ENCODE assay signal across 24 cellular contexts in the genomic region with DNA sequence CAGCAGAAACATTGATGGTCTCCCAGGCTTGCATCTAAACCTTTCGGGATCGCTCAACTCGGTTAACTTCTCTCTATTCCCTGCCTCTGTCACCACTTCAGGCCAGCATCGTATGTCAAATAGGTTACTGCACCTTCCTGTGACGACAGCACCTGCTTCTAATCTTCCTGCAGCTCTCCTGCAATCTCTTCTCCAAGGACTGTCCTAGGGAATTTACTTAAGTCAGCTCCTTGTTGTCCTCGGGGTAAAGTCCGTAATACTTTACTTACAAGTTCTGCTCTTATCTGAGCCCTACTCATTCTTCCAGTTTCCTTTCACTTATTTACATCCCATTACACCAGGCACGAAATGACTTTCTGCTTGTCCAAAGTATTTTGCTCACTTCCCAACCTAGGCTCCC.
DNase-seq lines count a peak whose midpoint lies in the region; ATAC-seq and TF ChIP-seq lines count a peak whose summit lies in the region.
"Had no signal": no experiment of that assay in that cellular context is flagged by ENCODE, and none has a peak within 500 bp of the region (broad histone marks: within the 10 kb centered on the region; RNA-seq: fewer than 3 reads in every experiment).

No MANE protein-coding gene starts in this region.

- POLR2A ChIA-PET in Caco-2 (lab: Charles Lee), result no interaction called here

- H3K4me3 ChIP-seq in Caco-2 (ENCODE audit: low read depth, low read length), result no peak overlapping the region
- no peak overlapping the region for H3K4me3 ChIP-seq in hepatocyte
- no peak overlapping the region for H3K4me3 ChIP-seq in trophoblast cell (ENCODE audit: low read depth, low read length)
- H3K4me3 ChIP-seq in smooth muscle cell, result no peak overlapping the region
- H3K4me3 ChIP-seq: A549; BLaER1 treated with 17β-estradiol and CSF1 and Interleukin-3, amounts not matched to agents 10 nM and 100 nM; GM12878 had no signal

- no peaks in the 10 kb centered on the region for H3K27me3 Mint-ChIP-seq in Caco-2 (ENCODE audit: insufficient read depth, unreplicated experiment)
- H3K27me3 Mint-ChIP-seq: CD4-positive, alpha-beta T cell had no signal

- H3K9me2 ChIP-seq in hepatocyte (replicated peaks; ENCODE audit: insufficient read depth), result no peaks in the 10 kb centered on the region

- H3K18ac ChIP-seq in trophoblast cell (ENCODE audit: low read length), result no peak overlapping the region

- no peak overlapping the region for H2BK120ac ChIP-seq in trophoblast cell (ENCODE audit: insufficient read depth, low read length, poor library complexity)

- no peaks in the 10 kb centered on the region for H4K20me1 ChIP-seq in hepatocyte (ENCODE audit: insufficient read depth, poor library complexity, severe bottlenecking)
- no peaks in the 10 kb centered on the region for H4K20me1 ChIP-seq in smooth muscle cell (ENCODE audit: low read depth)
- H4K20me1 ChIP-seq: BLaER1 treated with 17β-estradiol and CSF1 and Interleukin-3, amounts not matched to agents 10 nM and 100 nM had no signal

- WGBS in hepatocyte (ENCODE audit: low lambda C conversion rate, missing lambda C conversion rate), result 39% methylated on average over 8 of the region's 8 CpGs
- WGBS in trophoblast cell (ENCODE audit: extremely low coverage, insufficient coverage, insufficient read length), result no CpG with 5 or more reads among the region's 8 CpGs
- WGBS in smooth muscle cell (ENCODE audit: low lambda C conversion rate), result 55% methylated on average over 8 of the region's 8 CpGs

- H3K27ac Mint-ChIP-seq in Caco-2 (ENCODE audit: unreplicated experiment), result no peak overlapping the region
- H3K27ac Mint-ChIP-seq: B cell; CD4-positive, alpha-beta T cell; CD8-positive, alpha-beta T cell had no signal

- H3K14ac ChIP-seq in trophoblast cell (ENCODE audit: low read length), result no peak overlapping the region

- no peak overlapping the region for H4K8ac ChIP-seq in trophoblast cell (ENCODE audit: low read depth, low read length)

- TF ChIP-seq CTCF in Caco-2 (IDR thresholded peaks at IDR 0.05; ENCODE audit: insufficient read depth in 1 of 2, low read depth in 1 of 2, low read length in 1 of 2, severe bottlenecking in 1 of 2, unreplicated experiment in 1 of 2), result no peak
- TF ChIP-seq CTCF in hepatocyte (IDR thresholded peaks at IDR 0.05; ENCODE audit: poor library complexity), result no peak
- TF ChIP-seq CTCF in smooth muscle cell (IDR thresholded peaks at IDR 0.05; ENCODE audit: borderline replicate concordance, insufficient read depth, poor library complexity, severe bottlenecking), result no peak

- no peaks in the 10 kb centered on the region for H3K36me3 Mint-ChIP-seq in Caco-2 (ENCODE audit: insufficient read depth, unreplicated experiment)
- H3K36me3 Mint-ChIP-seq: CD8-positive, alpha-beta T cell had no signal

- peaks cover 2% of the 10 kb centered on the region for H3K79me1 ChIP-seq in trophoblast cell (ENCODE audit: low read length)

- H3K9ac ChIP-seq in trophoblast cell (ENCODE audit: low read length) (no peak overlapping the region), smooth muscle cell (ENCODE audit: low read depth) (no peak overlapping the region)
- H3K9ac ChIP-seq: BLaER1 treated with 17β-estradiol and CSF1 and Interleukin-3, amounts not matched to agents 10 nM and 100 nM had no signal

- H3K36me3 ChIP-seq in Caco-2 (ENCODE audit: control insufficient read depth, insufficient read depth, low read length) (no peaks in the 10 kb centered on the region), hepatocyte (replicated peaks; ENCODE audit: insufficient read depth, low read depth) (no peaks in the 10 kb centered on the region), trophoblast cell (ENCODE audit: control insufficient read depth in 1 of 2, insufficient read depth in 2 of 2, low read length in 2 of 2) (no peaks in the 10 kb centered on the region), smooth muscle cell (ENCODE audit: low read depth) (no peaks in the 10 kb centered on the region)
- H3K36me3 ChIP-seq: BLaER1 treated with 17β-estradiol and CSF1 and Interleukin-3, amounts not matched to agents 10 nM and 100 nM had no signal

- peak overlapping the region; percentile 27 for H2BK5ac ChIP-seq in trophoblast cell (ENCODE audit: low read depth, low read length, poor library complexity)

- peaks cover 11% of the 10 kb centered on the region for H3K4me1 Mint-ChIP-seq in Caco-2 (ENCODE audit: low read depth, unreplicated experiment)

- H4K12ac ChIP-seq in trophoblast cell (ENCODE audit: low read depth, low read length), result no peak overlapping the region

- H3K27me3 ChIP-seq in Caco-2 (replicated peaks; ENCODE audit: control insufficient read depth, insufficient read depth, low read length) (no peaks in the 10 kb centered on the region), hepatocyte (no peaks in the 10 kb centered on the region), trophoblast cell (ENCODE audit: insufficient read depth, low read length) (no peaks in the 10 kb centered on the region), smooth muscle cell (ENCODE audit: low read depth) (no peaks in the 10 kb centered on the region)
- H3K27me3 ChIP-seq: BLaER1 treated with 17β-estradiol and CSF1 and Interleukin-3, amounts not matched to agents 10 nM and 100 nM had no signal

- no peaks in the 10 kb centered on the region for H3F3A ChIP-seq in smooth muscle cell (ENCODE audit: low read depth)

- no peaks in the 10 kb centered on the region for H3K79me2 ChIP-seq in hepatocyte
- no peaks in the 10 kb centered on the region for H3K79me2 ChIP-seq in trophoblast cell (ENCODE audit: control insufficient read depth, insufficient read depth, low read length, poor library complexity)
- no peaks in the 10 kb centered on the region for H3K79me2 ChIP-seq in smooth muscle cell (ENCODE audit: low read depth)

- peaks cover 26% of the 10 kb centered on the region for H3K4me1 ChIP-seq in Caco-2
- peaks cover 7% of the 10 kb centered on the region for H3K4me1 ChIP-seq in hepatocyte (ENCODE audit: insufficient read depth)
- peaks cover 4 to 5% of the 10 kb centered on the region in 2 experiments for H3K4me1 ChIP-seq in trophoblast cell (ENCODE audit: control insufficient read depth in 1 of 2, insufficient read depth in 2 of 2, low read length in 2 of 2)
- peaks cover 7% of the 10 kb centered on the region for H3K4me1 ChIP-seq in smooth muscle cell (ENCODE audit: low read depth)
- H3K4me1 ChIP-seq: A549 had no signal

- H3K9me3 Mint-ChIP-seq in Caco-2 (ENCODE audit: unreplicated experiment), result peaks cover 1% of the 10 kb centered on the region
- H3K9me3 Mint-ChIP-seq: CD4-positive, alpha-beta T cell; CD8-positive, alpha-beta T cell had no signal

- H3K4me3 Mint-ChIP-seq in Caco-2 (ENCODE audit: unreplicated experiment), result peak overlapping the region; percentile 36
- H3K4me3 Mint-ChIP-seq: B cell; CD4-positive, alpha-beta T cell; CD8-positive, alpha-beta T cell had no signal

- H3K23ac ChIP-seq in trophoblast cell (ENCODE audit: low read length), result no peak overlapping the region

- H2AFZ ChIP-seq in hepatocyte, result no peak overlapping the region
- H2AFZ ChIP-seq in trophoblast cell (ENCODE audit: insufficient read depth, low read length, poor library complexity), result no peak overlapping the region
- peak overlapping the region; percentile 21 for H2AFZ ChIP-seq in smooth muscle cell (ENCODE audit: low read depth)

- BruUV-seq in Caco-2 (replicated peaks; lab: Mats Ljungman, UMichigan), result no TSS peak

- ATAC-seq in GM19452 (IDR thresholded peaks at IDR 0.05; ENCODE audit: unreplicated experiment), result no peak
- ATAC-seq: A549; CD8-positive, alpha-beta T cell; GM12878 had no signal

- H3K27ac ChIP-seq in hepatocyte, result peak overlapping the region; percentile 66
- H3K27ac ChIP-seq in trophoblast cell (ENCODE audit: low read depth, low read length), result no peak overlapping the region
- no peak overlapping the region for H3K27ac ChIP-seq in smooth muscle cell (ENCODE audit: low read depth)
- H3K27ac ChIP-seq: 22Rv1; A549; BLaER1 treated with 17β-estradiol and CSF1 and Interleukin-3, amounts not matched to agents 10 nM and 100 nM; C4-2B had no signal

- no peak overlapping the region for H4K91ac ChIP-seq in trophoblast cell (ENCODE audit: low read depth, low read length)

- CTCF ChIA-PET in Caco-2 (lab: Charles Lee), result no interaction called here

- peak overlapping the region; percentile 64 for H2AK5ac ChIP-seq in trophoblast cell (ENCODE audit: low read length)

- intact Hi-C loops in Caco-2 (cut with micrococcal nuclease; ENCODE audit: unreplicated experiment), result loop anchor here (2.0 kb wide), 2 partner anchors 14 to 22 kb away; no protein-coding TSS in a partner anchor

- H3K4me2 ChIP-seq in hepatocyte (peak overlapping the region; percentile 31), trophoblast cell (ENCODE audit: low read length) (no peak overlapping the region), smooth muscle cell (no peak overlapping the region)
- H3K4me2 ChIP-seq: A549; BLaER1 treated with 17β-estradiol and CSF1 and Interleukin-3, amounts not matched to agents 10 nM and 100 nM had no signal

- H3K9me3 ChIP-seq in Caco-2 (no peaks in the 10 kb centered on the region; the same call in 1 of the 2 replicates), hepatocyte (ENCODE audit: low read depth) (no peaks in the 10 kb centered on the region), trophoblast cell (ENCODE audit: insufficient read depth, low read depth, low read length) (no peaks in the 10 kb centered on the region), smooth muscle cell (replicated peaks; ENCODE audit: low read depth) (no peaks in the 10 kb centered on the region)
- H3K9me3 ChIP-seq: A549; BLaER1 treated with 17β-estradiol and CSF1 and Interleukin-3, amounts not matched to agents 10 nM and 100 nM had no signal

- no peak overlapping the region for H3K4ac ChIP-seq in trophoblast cell (ENCODE audit: low read depth, low read length)

- H2BK12ac ChIP-seq in trophoblast cell (ENCODE audit: low read length), result no peak overlapping the region

- DNase-seq in Caco-2 (peak; percentile 72 to 75), hepatocyte (ENCODE audit: low spot score) (peak; percentile 62), trophoblast cell (no peak), smooth muscle cell (lab: John Stamatoyannopoulos, UW; ENCODE audit: unreplicated experiment) (no peak), NCI-H1930 (lab: John Stamatoyannopoulos, UW) (no peak), NOMO-1 (lab: John Stamatoyannopoulos, UW; ENCODE audit: unreplicated experiment in 2 of 2) (no peak)
- DNase-seq in activated CD8-positive, alpha-beta memory T cell treated with anti-CD3 and anti-CD28 coated beads for 24 hours, result no peak
- DNase-seq: AML-193; CD4-positive, alpha-beta T cell; CD8-positive, alpha-beta T cell; DMS 273 treated with DMSO at 0.1 percent for 48 hours; DMS153; DMS53; DMS79; DND-41; EL; GDM1 had no signal

Comparison
In these comparisons a context has a peak if more than half of its experiments do, and no peak if none do; other contexts are left out.
1. DNase-seq: peak in Caco-2 (2 of 2) and hepatocyte (single experiment); none in trophoblast cell (0 of 2), smooth muscle cell (single experiment), activated CD8-positive, alpha-beta memory T cell treated with anti-CD3 and anti-CD28 coated beads for 24 hours (single experiment), NCI-H1930 (0 of 2) and NOMO-1 (0 of 2).